24 cellular contexts compared by ENCODE assay signal in the genomic region with DNA sequence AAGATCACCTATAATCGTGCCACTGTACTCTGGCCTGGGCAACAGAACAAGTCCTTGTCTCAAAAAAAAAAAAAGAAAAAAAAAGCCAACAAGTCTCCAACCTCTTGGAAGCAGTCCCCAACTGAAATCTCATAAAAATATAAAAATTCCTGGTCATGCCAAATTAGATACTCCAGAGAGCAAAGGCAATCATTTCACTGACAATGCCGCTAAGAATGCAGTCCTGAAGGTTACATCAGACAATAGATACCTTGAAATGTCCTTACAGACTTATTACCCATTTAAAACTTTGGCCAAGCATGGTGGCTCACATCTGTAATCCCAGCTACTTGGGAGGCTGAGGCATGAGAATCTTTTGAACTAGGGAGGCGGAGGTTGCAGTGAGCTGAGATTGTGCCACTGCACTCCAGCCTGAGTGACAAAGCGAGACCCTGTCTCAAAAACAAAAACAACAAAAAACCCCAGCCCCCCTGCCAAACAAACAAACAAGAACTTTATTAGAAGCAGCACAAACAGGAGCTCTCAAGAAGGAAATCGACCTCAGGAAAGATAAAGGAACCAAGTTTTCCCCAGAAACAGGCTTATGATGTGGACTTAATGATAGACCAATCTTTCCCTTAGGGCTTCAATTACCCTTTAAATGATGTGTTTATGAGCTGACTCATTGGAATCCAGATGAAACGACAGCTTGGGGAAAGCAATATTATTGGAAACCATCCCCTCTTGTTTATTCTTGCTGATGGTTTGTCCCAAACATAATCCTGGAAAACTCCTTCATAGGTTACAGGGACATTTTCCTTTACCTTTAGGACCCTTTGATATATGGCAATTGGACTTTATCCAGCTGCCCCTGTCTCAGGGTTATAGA. TPM values are rescaled to one million over a fixed set of nuclear protein-coding genes. Genes with fewer than 3 reads are reported as not detected.
A peak's percentile ranks its signal among the peaks of the same experiment; 100 is the strongest.
DNase-seq lines count a peak whose midpoint lies in the region; ATAC-seq and TF ChIP-seq lines count a peak whose summit lies in the region.
"Had no signal": no experiment of that assay in that cellular context is flagged by ENCODE, and none has a peak within 500 bp of the region (broad histone marks: within the 10 kb centered on the region; RNA-seq: fewer than 3 reads in every experiment).

No MANE protein-coding gene starts in this region.

- peaks cover 11% of the 10 kb centered on the region for H3K4me1 Mint-ChIP-seq in activated naive CD8-positive, alpha-beta T cell treated with anti-CD3 and anti-CD28 coated beads for 36 hours

- no peaks in the 10 kb centered on the region for H3K9me3 Mint-ChIP-seq in activated naive CD8-positive, alpha-beta T cell treated with anti-CD3 and anti-CD28 coated beads for 36 hours
- H3K9me3 Mint-ChIP-seq: CD4-positive, alpha-beta memory T cell; nephron had no signal

- DNase-seq in HCEC 1CT (peak; percentile 28), RPMI7951 (ENCODE audit: low read depth) (peak; percentile 72), fibroblast of villous mesenchyme (ENCODE audit: low read depth) (peak; percentile 48), stromal cell of bone marrow (ENCODE audit: low read depth) (peak; percentile 22), posterior vena cava (ENCODE audit: low spot score) (no peak)
- DNase-seq in activated naive CD8-positive, alpha-beta T cell treated with anti-CD3 and anti-CD28 coated beads for 36 hours = no peak
- DNase-seq: activated CD4-positive, alpha-beta T cell treated with anti-CD3 and anti-CD28 coated beads, Interleukin-2, amount 50 U/mL, for 48 hours; activated gamma-delta T cell; CD4-positive, alpha-beta memory T cell; GOT3; heart right ventricle; IMR-90; MG63; NCI-H2107; NCI-H510A; sigmoid colon; SK-N-SH; testis had no signal

- no peak overlapping the region for H3K4me3 Mint-ChIP-seq in activated naive CD8-positive, alpha-beta T cell treated with anti-CD3 and anti-CD28 coated beads for 36 hours
- H3K4me3 Mint-ChIP-seq: CD4-positive, alpha-beta memory T cell; nephron had no signal

- no peak for TF ChIP-seq CTCF in fibroblast of villous mesenchyme (IDR thresholded peaks at IDR 0.05; ENCODE audit: insufficient read depth, low read depth, low read length)

- H3K36me3 Mint-ChIP-seq in activated naive CD8-positive, alpha-beta T cell treated with anti-CD3 and anti-CD28 coated beads for 36 hours = no peaks in the 10 kb centered on the region
- H3K36me3 Mint-ChIP-seq: CD4-positive, alpha-beta memory T cell had no signal

- H3K27me3 Mint-ChIP-seq in activated naive CD8-positive, alpha-beta T cell treated with anti-CD3 and anti-CD28 coated beads for 36 hours = peaks cover 12% of the 10 kb centered on the region
- H3K27me3 Mint-ChIP-seq: CD4-positive, alpha-beta memory T cell had no signal

- intact Hi-C loops in posterior vena cava (cut with DNase I) = no loop called here

- no peak for ATAC-seq in HG02884 (IDR thresholded peaks at IDR 0.05; ENCODE audit: unreplicated experiment)
- ATAC-seq: heart right ventricle, left lobe of liver had no signal

- no peak overlapping the region for H3K27ac Mint-ChIP-seq in activated naive CD8-positive, alpha-beta T cell treated with anti-CD3 and anti-CD28 coated beads for 36 hours

- no peak overlapping the region for H3K4me3 ChIP-seq in fibroblast of villous mesenchyme (ENCODE audit: low read depth, low read length)
- H3K4me3 ChIP-seq: breast epithelium, coronary artery, heart right ventricle, MG63, sigmoid colon, testis had no signal

RNA-seq across cellular contexts. Expression of a gene that starts 53.1 kb away (rescaled TPM):
- total RNA-seq in RPMI7951 (2014; rRNA removed; shearing (Covaris generic)) = not detected in 2 replicates
- total RNA-seq in fibroblast of villous mesenchyme (not detected in 2 replicates), posterior vena cava (under 1 TPM; 0.14 to 0.37 TPM)
- not detected for total RNA-seq in activated naive CD8-positive, alpha-beta T cell treated with anti-CD3 and anti-CD28 coated beads for 36 hours
- total RNA-seq: CD4-positive, alpha-beta memory T cell; IMR-90; left lobe of liver; T-helper 2 cell treated with Interferon-gamma antibody and Interleukin-4, amounts not matched to agents 100 ng/mL and 5 ng/mL, for 36 hours had no signal

Comparison
In these comparisons a context has a peak if more than half of its experiments do, and no peak if none do; other contexts are left out.
1. DNase-seq: peak in HCEC 1CT (single experiment), RPMI7951 (single experiment), fibroblast of villous mesenchyme (single experiment) and stromal cell of bone marrow (single experiment); none in activated naive CD8-positive, alpha-beta T cell treated with anti-CD3 and anti-CD28 coated beads for 36 hours (single experiment) and posterior vena cava (single experiment).